ENCODE assay signal across 11 cellular contexts in genomic region chr18:47944972-47945843, GRCh38. TPM values are rescaled to one million over a fixed set of nuclear protein-coding genes. Genes with fewer than 3 reads are reported as not detected.
DNase-seq lines count a peak whose midpoint lies in the region; ATAC-seq and TF ChIP-seq lines count a peak whose summit lies in the region.
"Had no signal": no experiment of that assay in that cellular context is flagged by ENCODE, and none has a peak within 500 bp of the region (broad histone marks: within the 10 kb centered on the region; RNA-seq: fewer than 3 reads in every experiment).

No MANE protein-coding gene starts in this region.

- H3K9me3 Mint-ChIP-seq in CD4-positive, CD25-positive, alpha-beta regulatory T cell = peaks cover 0 to 4% (median 2%) of the 10 kb centered on the region in 7 donors

- POLR2A ChIA-PET in HEK293 (lab: Yijun Ruan, JAX) = interaction anchor here (0.6 to 0.9 kb wide), 2 partner anchors 15 to 19 kb away, joined by 3 read pairs; no protein-coding TSS in a partner anchor

- CTCF ChIA-PET in HEK293 (lab: Yijun Ruan, JAX) = interaction anchor here (0.8 to 1.8 kb wide), 4 partner anchors 13 to 173 kb away, joined by 3 to 6 read pairs (median 4); no protein-coding TSS in a partner anchor

- no peaks in the 10 kb centered on the region for H3K36me3 Mint-ChIP-seq in CD4-positive, CD25-positive, alpha-beta regulatory T cell

- peaks cover 36% of the 10 kb centered on the region for H3K27me3 Mint-ChIP-seq in CD4-positive, CD25-positive, alpha-beta regulatory T cell
- H3K27me3 Mint-ChIP-seq: progenitor cell of endocrine pancreas had no signal

- no peak overlapping the region for H3K4me3 Mint-ChIP-seq in CD4-positive, CD25-positive, alpha-beta regulatory T cell

- H3K4me1 Mint-ChIP-seq in CD4-positive, CD25-positive, alpha-beta regulatory T cell = peaks cover 0 to 5% (median 0%) of the 10 kb centered on the region in 4 donors

- no peaks in the 10 kb centered on the region for H3K36me3 ChIP-seq in CD4-positive, CD25-positive, alpha-beta regulatory T cell (ENCODE audit: control insufficient read depth, insufficient read depth, low read length)
- H3K36me3 ChIP-seq in HEK293 (ENCODE audit: control insufficient read depth in 2 of 2, insufficient read depth in 1 of 2, low read length in 2 of 2) = no peaks in the 10 kb centered on the region
- H3K36me3 ChIP-seq: BLaER1 had no signal

- peaks cover 11% of the 10 kb centered on the region for H3K27me3 ChIP-seq in CD4-positive, CD25-positive, alpha-beta regulatory T cell (ENCODE audit: control insufficient read depth, insufficient read depth, low read length)
- H3K27me3 ChIP-seq: BLaER1 had no signal

- DNase-seq in CD4-positive, CD25-positive, alpha-beta regulatory T cell = peak in 1 of 3 donors; percentile 44
- peak; percentile 47 for DNase-seq in SK-MEL-5 (ENCODE audit: low read depth, low spot score)
- DNase-seq in fibroblast of pulmonary artery (ENCODE audit: low read depth) = peak; percentile 64
- DNase-seq in DMS53 treated with DMSO at 0.1 percent for 48 hours (lab: John Stamatoyannopoulos, UW; ENCODE audit: unreplicated experiment) = no peak
- no peak for DNase-seq in HuH-7 (ENCODE audit: low spot score)
- no peak for DNase-seq in D341Med (ENCODE audit: low spot score)
- DNase-seq: T-helper 9 cell had no signal

- ATAC-seq in CD4-positive, CD25-positive, alpha-beta regulatory T cell (ENCODE audit: low read depth in 2 of 2) = peak; percentile 80 to 85
- no peak for ATAC-seq in GM18870 (IDR thresholded peaks at IDR 0.05; ENCODE audit: unreplicated experiment)

- H3K9me3 ChIP-seq in CD4-positive, CD25-positive, alpha-beta regulatory T cell (ENCODE audit: control insufficient read depth in 2 of 2, low read length in 2 of 2) = no peaks in the 10 kb centered on the region
- no peaks in the 10 kb centered on the region for H3K9me3 ChIP-seq in HEK293 (ENCODE audit: control insufficient read depth, insufficient read depth, low read depth, low read length)

- H3K4me3 ChIP-seq in CD4-positive, CD25-positive, alpha-beta regulatory T cell (ENCODE audit: low read depth, low read length) = no peak overlapping the region
- no peak overlapping the region for H3K4me3 ChIP-seq in HEK293 (ENCODE audit: low read depth, low read length)
- H3K4me3 ChIP-seq in fibroblast of pulmonary artery (replicated peaks; ENCODE audit: low read depth, low read length) = no peak overlapping the region
- H3K4me3 ChIP-seq: BLaER1 had no signal

- no peak overlapping the region for H3K27ac Mint-ChIP-seq in CD4-positive, CD25-positive, alpha-beta regulatory T cell
- H3K27ac Mint-ChIP-seq: progenitor cell of endocrine pancreas had no signal

- TF ChIP-seq CTCF in HEK293 (tag by site-specific recombination; IDR thresholded peaks at IDR 0.05) = no peak
- no peak for TF ChIP-seq CTCF in fibroblast of pulmonary artery (IDR thresholded peaks at IDR 0.05; ENCODE audit: low read length, missing control alignments)

- H3K27ac ChIP-seq in CD4-positive, CD25-positive, alpha-beta regulatory T cell (ENCODE audit: insufficient read depth, low read length, poor library complexity, severe bottlenecking) = no peak overlapping the region
- H3K27ac ChIP-seq in HEK293 (ENCODE audit: extremely low read depth, low read depth, low read length) = no peak overlapping the region
- H3K27ac ChIP-seq: BLaER1 had no signal

- no peaks in the 10 kb centered on the region for H3K4me1 ChIP-seq in CD4-positive, CD25-positive, alpha-beta regulatory T cell (ENCODE audit: control insufficient read depth, insufficient read depth, low read length, poor library complexity, severe bottlenecking)
- 0 out of 2 replicates have a peak, but pooled peaks cover 3% of the 10 kb centered on the region for H3K4me1 ChIP-seq in HEK293 (ENCODE audit: control insufficient read depth, insufficient read depth, low read length)

- in situ Hi-C loops in SK-MEL-5 (cut with HindIII; ENCODE audit: low pct_unique_long_range_greater_than_20kb, low sequenced_read_pairs) = no loop called here

TF ChIP-seq in HEK293, 187 proteins besides CTCF, POLR2A, EP300 and RAD21 (continues in another document):
- TF ChIP-seq ZNF398 (tag by site-specific recombination; IDR thresholded peaks at IDR 0.05) (peak; percentile 85), KLF17 (tag by site-specific recombination; IDR thresholded peaks at IDR 0.05) (no peak), ZNF121 (tag by site-specific recombination; IDR thresholded peaks at IDR 0.05) (no peak), ZNF610 (tag by site-specific recombination; IDR thresholded peaks at IDR 0.05; ENCODE audit: borderline replicate concordance) (no peak), PRDM10 (tag by site-specific recombination; IDR thresholded peaks at IDR 0.05) (peak; percentile 59), ATF2 (tag by site-specific recombination; IDR thresholded peaks at IDR 0.05; ENCODE audit: low read depth) (no peak), OVOL3 (tag by site-specific recombination; IDR thresholded peaks at IDR 0.05) (no peak), MZF1 (tag by site-specific recombination; IDR thresholded peaks at IDR 0.05; ENCODE audit: borderline replicate concordance) (no peak), ZNF791 (tag by site-specific recombination; IDR thresholded peaks at IDR 0.05) (no peak), ZNF623 (tag by site-specific recombination; IDR thresholded peaks at IDR 0.05) (no peak)

RNA-seq across cellular contexts. Expression of gene SMAD2, which starts 14.7 kb away (rescaled TPM):
- total RNA-seq in CD4-positive, CD25-positive, alpha-beta regulatory T cell = 115 TPM
- polyA plus RNA-seq in CD4-positive, CD25-positive, alpha-beta regulatory T cell = 100 to 1,000 TPM in 1 of 4 donors, 10 to 100 TPM in 3; 78.1 to 103 (median 88.2) TPM
- total RNA-seq in SK-MEL-5 (2014; rRNA removed; shearing (Covaris generic)) = 96.0 and 105 TPM in 2 replicates
- 36.8 and 43.4 TPM in 2 replicates for polyA plus RNA-seq in SK-MEL-5 (2015; cell fraction: cytosol; rRNA removed)
- 24.7 and 29.6 TPM in 2 replicates for polyA plus RNA-seq in SK-MEL-5 (2015; cell fraction: nucleus; rRNA removed)

Comparison
In these comparisons a context has a peak if more than half of its experiments do, and no peak if none do; other contexts are left out.
1. DNase-seq: peak in SK-MEL-5 (single experiment) and fibroblast of pulmonary artery (single experiment); none in DMS53 treated with DMSO at 0.1 percent for 48 hours (single experiment), HuH-7 (single experiment) and D341Med (single experiment).